ENCODE assay signal across 37 cellular contexts in genomic region chr4:29009908-29010307, GRCh38.
"Had no signal": no experiment of that assay in that cellular context is flagged by ENCODE, and none has a peak within 500 bp of the region (broad histone marks: within the 10 kb centered on the region; RNA-seq: fewer than 3 reads in every experiment).

No MANE protein-coding gene starts in this region.

- H3K9ac ChIP-seq: SK-N-SH had no signal

- DNase-seq: activated CD4-positive, alpha-beta T cell treated with anti-CD3 and anti-CD28 coated beads, Interleukin-2, amount 10 ng/mL, durations not matched to agents 24 days and 14 days; activated CD4-positive, alpha-beta T cell treated with anti-CD3 and anti-CD28 coated beads, Interleukin-2, amount 50 U/mL, for 4 hours; activated CD8-positive, alpha-beta T cell treated with anti-CD3 and anti-CD28 coated beads for 36 hours; activated effector memory CD4-positive, alpha-beta T cell treated with anti-CD3 and anti-CD28 coated beads, Interleukin-2, amount 50 U/mL, for 16 hours; activated naive CD4-positive, alpha-beta T cell; activated naive CD4-positive, alpha-beta T cell treated with anti-CD3 and anti-CD28 coated beads, Interleukin-2, amount 50 U/mL, for 16 hours; activated naive CD8-positive, alpha-beta T cell treated with anti-CD3 and anti-CD28 coated beads for 36 hours; activated T-cell treated with anti-CD3 and anti-CD28 coated beads, Interleukin-2, amount 50 U/mL, for 1 hour; activated T-cell treated with anti-CD3 and anti-CD28 coated beads, Interleukin-2, amount 50 U/mL, for 72 hours; amniotic stem cell; aorta; Kasumi-1; KG1; MG63; NCI-H1048; NCI-H1105 treated with DMSO at 0.1 percent for 48 hours; NCI-H1436; NCI-H1694; NCI-H1930; NCI-H2081 treated with DMSO at 0.1 percent for 48 hours; NCI-H510A; NCI-H526; NCI-H748 treated with DMSO at 0.1 percent for 48 hours; NK-92 treated with Interleukin-12 subunit alpha and Interleukin-12 subunit beta, amount 100 ng/mL, for 24 hours; PC-3; Peyer's patch; RPMI8226; SHP77 treated with DMSO at 0.1 percent for 48 hours; SK-N-SH; T-cell; T-helper 2 cell; T-helper 9 cell; WERI-Rb-1 had no signal

- H3K4me3 Mint-ChIP-seq: activated CD4-positive, alpha-beta T cell treated with anti-CD3 and anti-CD28 coated beads, Interleukin-2, amount 10 ng/mL, durations not matched to agents 24 days and 14 days; activated CD8-positive, alpha-beta T cell treated with anti-CD3 and anti-CD28 coated beads for 36 hours; activated naive CD8-positive, alpha-beta T cell treated with anti-CD3 and anti-CD28 coated beads for 36 hours; activated T-cell treated with anti-CD3 and anti-CD28 coated beads, Interleukin-2, amount 50 U/mL, for 72 hours; activated T-helper 17 cell treated with anti-CD3 and anti-CD28 coated beads, Interleukin-2, amount 50 U/mL, for 72 hours; central memory CD8-positive, alpha-beta T cell; T-cell had no signal

- H3K4me1 ChIP-seq: Peyer's patch, SJSA1 had no signal

- H3K27me3 ChIP-seq: cardiac muscle cell, MG63, Peyer's patch, SJSA1 had no signal

- ATAC-seq: activated CD8-positive, alpha-beta T cell treated with anti-CD3 and anti-CD28 coated beads for 36 hours; activated T-cell treated with anti-CD3 and anti-CD28 coated beads, Interleukin-2, amount 50 U/mL, for 72 hours; activated T-helper 17 cell treated with anti-CD3 and anti-CD28 coated beads, Interleukin-2, amount 50 U/mL, for 72 hours; PC-3; T-cell had no signal

- H3K9me2 ChIP-seq: SK-N-SH had no signal

- H3K9me3 ChIP-seq: MG63, Peyer's patch, SJSA1, SK-N-SH had no signal

- H3K4me1 Mint-ChIP-seq: activated CD4-positive, alpha-beta T cell treated with anti-CD3 and anti-CD28 coated beads, Interleukin-2, amount 10 ng/mL, durations not matched to agents 24 days and 14 days; activated naive CD8-positive, alpha-beta T cell treated with anti-CD3 and anti-CD28 coated beads for 36 hours; activated T-helper 17 cell treated with anti-CD3 and anti-CD28 coated beads, Interleukin-2, amount 50 U/mL, for 72 hours; central memory CD8-positive, alpha-beta T cell; T-cell had no signal

- H3K27ac Mint-ChIP-seq: activated CD4-positive, alpha-beta T cell treated with anti-CD3 and anti-CD28 coated beads, Interleukin-2, amount 10 ng/mL, durations not matched to agents 24 days and 14 days; activated CD8-positive, alpha-beta T cell treated with anti-CD3 and anti-CD28 coated beads for 36 hours; activated naive CD8-positive, alpha-beta T cell treated with anti-CD3 and anti-CD28 coated beads for 36 hours; activated T-cell treated with anti-CD3 and anti-CD28 coated beads, Interleukin-2, amount 50 U/mL, for 72 hours; activated T-helper 17 cell treated with anti-CD3 and anti-CD28 coated beads, Interleukin-2, amount 50 U/mL, for 72 hours; T-cell had no signal

- H3K4me2 ChIP-seq: SK-N-SH had no signal

- H3K4me3 ChIP-seq: cardiac muscle cell, MG63, Peyer's patch, SJSA1 had no signal

- H3K36me3 Mint-ChIP-seq: activated naive CD8-positive, alpha-beta T cell treated with anti-CD3 and anti-CD28 coated beads for 36 hours; T-cell had no signal

- H3K27me3 Mint-ChIP-seq: activated CD4-positive, alpha-beta T cell treated with anti-CD3 and anti-CD28 coated beads, Interleukin-2, amount 10 ng/mL, durations not matched to agents 24 days and 14 days; activated CD8-positive, alpha-beta T cell treated with anti-CD3 and anti-CD28 coated beads for 36 hours; activated naive CD8-positive, alpha-beta T cell treated with anti-CD3 and anti-CD28 coated beads for 36 hours; activated T-helper 17 cell treated with anti-CD3 and anti-CD28 coated beads, Interleukin-2, amount 50 U/mL, for 72 hours; central memory CD8-positive, alpha-beta T cell; T-cell had no signal

- H3K36me3 ChIP-seq: cardiac muscle cell, MG63, Peyer's patch, SJSA1, WERI-Rb-1 had no signal

- H3K27ac ChIP-seq: cardiac muscle cell, Peyer's patch, SJSA1, WERI-Rb-1 had no signal
